In genomic region chr1:7579831-7580804, GRCh38 we compare ENCODE assay signal across 26 cellular contexts.
A peak's percentile ranks its signal among the peaks of the same experiment; 100 is the strongest.
DNase-seq lines count a peak whose midpoint lies in the region; ATAC-seq and TF ChIP-seq lines count a peak whose summit lies in the region.
"Had no signal": no experiment of that assay in that cellular context is flagged by ENCODE, and none has a peak within 500 bp of the region (broad histone marks: within the 10 kb centered on the region; RNA-seq: fewer than 3 reads in every experiment).

No MANE protein-coding gene starts in this region.

- H2AFZ ChIP-seq in mesenchymal stem cell (ENCODE audit: low read depth, low read length) = no peak overlapping the region

- peaks cover 8% of the 10 kb centered on the region for H3K27me3 ChIP-seq in left ventricle myocardium inferior (ENCODE audit: low read depth)
- peaks cover 5 to 27% of the 10 kb centered on the region in 2 experiments for H3K27me3 ChIP-seq in mesenchymal stem cell (ENCODE audit: control insufficient read depth in 1 of 2, insufficient read depth in 1 of 2, low read length in 2 of 2)
- no peaks in the 10 kb centered on the region for H3K27me3 ChIP-seq in suprapubic skin
- H3K27me3 ChIP-seq: pancreas, upper lobe of left lung had no signal

- H3K27ac ChIP-seq in left ventricle myocardium inferior (replicated peaks) = no peak overlapping the region
- H3K27ac ChIP-seq in mesenchymal stem cell (ENCODE audit: low read length, poor library complexity, severe bottlenecking) = no peak overlapping the region
- H3K27ac ChIP-seq in suprapubic skin = no peak overlapping the region
- H3K27ac ChIP-seq: pancreas, SK-N-MC, upper lobe of left lung had no signal

- H3K27me3 Mint-ChIP-seq in chondrocyte (ENCODE audit: low read depth) = no peaks in the 10 kb centered on the region
- H3K27me3 Mint-ChIP-seq: activated CD4-positive, alpha-beta memory T cell treated with anti-CD3 and anti-CD28 coated beads, Interleukin-2, amount 10 ng/mL, durations not matched to agents 7 days and 5 days; activated naive CD8-positive, alpha-beta T cell treated with anti-CD3 and anti-CD28 coated beads for 36 hours had no signal

- no peaks in the 10 kb centered on the region for H3K36me3 Mint-ChIP-seq in chondrocyte (ENCODE audit: low read depth)
- H3K36me3 Mint-ChIP-seq: activated naive CD8-positive, alpha-beta T cell treated with anti-CD3 and anti-CD28 coated beads for 36 hours; naive thymus-derived CD8-positive, alpha-beta T cell had no signal

- no peak overlapping the region for H3K23ac ChIP-seq in mesenchymal stem cell (ENCODE audit: low read length in 2 of 2)

- H2BK12ac ChIP-seq in mesenchymal stem cell (ENCODE audit: low read length in 2 of 2) = no peak overlapping the region

- no peak overlapping the region for H3K27ac Mint-ChIP-seq in chondrocyte (ENCODE audit: unreplicated experiment)
- H3K27ac Mint-ChIP-seq: activated CD4-positive, alpha-beta memory T cell treated with anti-CD3 and anti-CD28 coated beads, Interleukin-2, amount 10 ng/mL, durations not matched to agents 7 days and 5 days; activated naive CD8-positive, alpha-beta T cell treated with anti-CD3 and anti-CD28 coated beads for 36 hours; effector memory CD8-positive, alpha-beta T cell; naive thymus-derived CD8-positive, alpha-beta T cell had no signal

- H3K4me1 ChIP-seq in left ventricle myocardium inferior (peaks cover 7% of the 10 kb centered on the region), mesenchymal stem cell (ENCODE audit: control insufficient read depth, insufficient read depth, low read depth, low read length) (peaks cover 2% of the 10 kb centered on the region), suprapubic skin (peaks cover 4% of the 10 kb centered on the region)
- H3K4me1 ChIP-seq: Caco-2 had no signal

- H3K4me2 ChIP-seq in mesenchymal stem cell (ENCODE audit: low read length, poor library complexity, severe bottlenecking) = no peak overlapping the region

- H3K9me3 ChIP-seq in left ventricle myocardium inferior (replicated peaks) = no peaks in the 10 kb centered on the region
- no peaks in the 10 kb centered on the region for H3K9me3 ChIP-seq in mesenchymal stem cell (ENCODE audit: control insufficient read depth, low read length)
- H3K9me3 ChIP-seq in suprapubic skin = no peaks in the 10 kb centered on the region
- H3K9me3 ChIP-seq: Caco-2, pancreas, upper lobe of left lung had no signal

- no peak overlapping the region for H2BK120ac ChIP-seq in mesenchymal stem cell (ENCODE audit: low read depth, low read length)

- H3K4me3 ChIP-seq in left ventricle myocardium inferior (no peak overlapping the region), mesenchymal stem cell (ENCODE audit: insufficient read depth in 1 of 2, low read depth in 1 of 2, low read length in 2 of 2) (no peak overlapping the region), suprapubic skin (no peak overlapping the region)
- H3K4me3 ChIP-seq: pancreas, SK-N-MC, upper lobe of left lung had no signal

- DNase-seq in Right ventricle myocardium superior = peak; percentile 17
- DNase-seq in left ventricle myocardium inferior = no peak
- DNase-seq in chondrocyte (ENCODE audit: low spot score) = peak; percentile 90
- no peak for DNase-seq in mesenchymal stem cell
- DNase-seq in suprapubic skin (ENCODE audit: low spot score in 2 of 2) = peak; percentile 48 to 64
- no peak for DNase-seq in kidney glomerular epithelial cell (lab: John Stamatoyannopoulos, UW)
- no peak for DNase-seq in 8988T
- no peak for DNase-seq in NCI-H1417 treated with DMSO at 0.1 percent for 48 hours (lab: John Stamatoyannopoulos, UW)
- DNase-seq: activated CD4-positive, alpha-beta memory T cell treated with anti-CD3 and anti-CD28 coated beads, Interleukin-2, amount 10 ng/mL, durations not matched to agents 7 days and 5 days; activated naive CD8-positive, alpha-beta T cell treated with anti-CD3 and anti-CD28 coated beads for 36 hours; C1 segment of cervical spinal cord; caudate nucleus; DMS53; effector memory CD8-positive, alpha-beta T cell; NCI-H1105; NCI-H187 treated with DMSO at 0.1 percent for 48 hours; NCI-H2171; NCI-H510A treated with DMSO at 0.1 percent for 48 hours; retina; stimulated activated CD4-positive, alpha-beta T cell treated with anti-CD3 and anti-CD28 coated beads, Interleukin-4, amount 100 ng/mL, for 1 hour; T-helper 1 cell had no signal

- H3K36me3 ChIP-seq in left ventricle myocardium inferior = no peaks in the 10 kb centered on the region
- H3K36me3 ChIP-seq in mesenchymal stem cell (ENCODE audit: control insufficient read depth in 1 of 2, insufficient read depth in 2 of 2, low read depth in 1 of 2, low read length in 2 of 2) = no peaks in the 10 kb centered on the region
- H3K36me3 ChIP-seq in suprapubic skin = no peaks in the 10 kb centered on the region
- H3K36me3 ChIP-seq: pancreas, upper lobe of left lung had no signal

- no peak overlapping the region for H3K14ac ChIP-seq in mesenchymal stem cell (ENCODE audit: low read length in 2 of 2)

- H2BK15ac ChIP-seq in mesenchymal stem cell (ENCODE audit: low read depth, poor library complexity, severe bottlenecking) = no peak overlapping the region

- H4K8ac ChIP-seq in mesenchymal stem cell (ENCODE audit: low read length) = no peak overlapping the region

- H3K4ac ChIP-seq in mesenchymal stem cell (ENCODE audit: low read depth in 1 of 2, low read length in 2 of 2) = no peak overlapping the region

- H2BK5ac ChIP-seq in mesenchymal stem cell (ENCODE audit: low read depth, low read length, poor library complexity, severe bottlenecking) = no peak overlapping the region

- H3K4me1 Mint-ChIP-seq in chondrocyte (ENCODE audit: low read depth) = peaks cover 11% of the 10 kb centered on the region
- H3K4me1 Mint-ChIP-seq: activated CD4-positive, alpha-beta memory T cell treated with anti-CD3 and anti-CD28 coated beads, Interleukin-2, amount 10 ng/mL, durations not matched to agents 7 days and 5 days; activated naive CD8-positive, alpha-beta T cell treated with anti-CD3 and anti-CD28 coated beads for 36 hours had no signal

- TF ChIP-seq EP300 in suprapubic skin (IDR thresholded peaks at IDR 0.05) = no peak

- no peaks in the 10 kb centered on the region for H3K79me1 ChIP-seq in mesenchymal stem cell (replicated peaks; ENCODE audit: low read length, poor library complexity, severe bottlenecking)

- WGBS in mesenchymal stem cell = 89% methylated on average over 18 of the region's 18 CpGs
- 85% methylated on average over 14 of the region's 18 CpGs for WGBS in suprapubic skin

- H3K9me3 Mint-ChIP-seq in chondrocyte (ENCODE audit: low read depth) = no peaks in the 10 kb centered on the region
- H3K9me3 Mint-ChIP-seq: activated CD4-positive, alpha-beta memory T cell treated with anti-CD3 and anti-CD28 coated beads, Interleukin-2, amount 10 ng/mL, durations not matched to agents 7 days and 5 days; activated naive CD8-positive, alpha-beta T cell treated with anti-CD3 and anti-CD28 coated beads for 36 hours; effector memory CD8-positive, alpha-beta T cell had no signal

- no peak overlapping the region for H4K91ac ChIP-seq in mesenchymal stem cell (ENCODE audit: low read length)

- no peak for ATAC-seq in Right ventricle myocardium superior (ENCODE audit: poor library complexity)
- ATAC-seq: effector memory CD8-positive, alpha-beta T cell; naive thymus-derived CD8-positive, alpha-beta T cell had no signal

- no peak overlapping the region for H2AK5ac ChIP-seq in mesenchymal stem cell (ENCODE audit: low read length, severe bottlenecking)

- intact Hi-C loops in Right ventricle myocardium superior (cut with DNase I) = no loop called here
- intact Hi-C loops in left ventricle myocardium inferior (cut with micrococcal nuclease) = no loop called here

- no peak for TF ChIP-seq CTCF in left ventricle myocardium inferior (IDR thresholded peaks at IDR 0.05; ENCODE audit: borderline replicate concordance)
- no peak for TF ChIP-seq CTCF in chondrocyte (IDR thresholded peaks at IDR 0.05)
- no peak for TF ChIP-seq CTCF in suprapubic skin (IDR thresholded peaks at IDR 0.05)

- peak overlapping the region; percentile 79 for H3K9ac ChIP-seq in mesenchymal stem cell (ENCODE audit: low read length)

- H3K4me3 Mint-ChIP-seq in chondrocyte (ENCODE audit: unreplicated experiment) = no peak overlapping the region
- H3K4me3 Mint-ChIP-seq: activated CD4-positive, alpha-beta memory T cell treated with anti-CD3 and anti-CD28 coated beads, Interleukin-2, amount 10 ng/mL, durations not matched to agents 7 days and 5 days; activated naive CD8-positive, alpha-beta T cell treated with anti-CD3 and anti-CD28 coated beads for 36 hours; effector memory CD8-positive, alpha-beta T cell; naive thymus-derived CD8-positive, alpha-beta T cell had no signal

- H3K18ac ChIP-seq in mesenchymal stem cell (ENCODE audit: low read depth in 1 of 2, low read length in 2 of 2) = no peak overlapping the region

- TF ChIP-seq POLR2A in suprapubic skin (IDR thresholded peaks at IDR 0.05) = no peak

Comparison
In these comparisons a context has a peak if more than half of its experiments do, and no peak if none do; other contexts are left out.
1. DNase-seq: peak in Right ventricle myocardium superior (single experiment), chondrocyte (single experiment) and suprapubic skin (2 of 2); none in left ventricle myocardium inferior (single experiment), mesenchymal stem cell (single experiment), kidney glomerular epithelial cell (single experiment), 8988T (single experiment) and NCI-H1417 treated with DMSO at 0.1 percent for 48 hours (single experiment).